In the genomic region with DNA sequence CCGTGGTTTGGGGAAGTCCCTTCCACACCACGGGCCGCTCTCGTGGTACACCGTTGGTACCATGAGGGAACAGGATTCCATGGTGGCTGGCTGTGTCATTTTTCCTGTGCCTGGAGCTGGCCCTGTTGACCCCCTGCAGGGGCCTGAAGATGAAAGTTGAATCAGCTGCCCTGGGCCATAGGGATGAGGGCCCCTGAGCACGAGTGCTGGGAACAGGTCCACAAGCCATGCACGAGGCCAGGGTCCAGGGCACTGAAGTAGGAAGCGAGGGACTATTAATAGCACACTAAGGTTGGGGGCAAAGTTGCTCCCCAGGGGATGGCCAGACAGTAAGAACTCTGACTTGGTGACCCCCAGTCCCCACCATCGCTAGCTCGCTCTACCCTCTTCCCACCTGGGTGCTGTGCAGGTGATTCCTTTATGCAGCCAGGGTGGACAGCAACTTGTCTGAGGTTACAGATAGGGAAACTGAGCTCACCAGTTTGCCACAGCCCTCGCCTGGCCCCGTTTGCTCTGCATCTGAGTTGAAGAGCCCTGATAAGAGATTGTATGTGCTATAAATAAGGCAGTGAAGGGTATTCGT, we compare ENCODE assay signal across 1 cellular context.
TF ChIP-seq lines count a peak whose summit lies in the region.

No MANE protein-coding gene starts in this region.

TF ChIP-seq in HepG2, 621 proteins besides CTCF, POLR2A, EP300 and RAD21 (continued from another document and continues in another):
- TF ChIP-seq, protein P1, sequence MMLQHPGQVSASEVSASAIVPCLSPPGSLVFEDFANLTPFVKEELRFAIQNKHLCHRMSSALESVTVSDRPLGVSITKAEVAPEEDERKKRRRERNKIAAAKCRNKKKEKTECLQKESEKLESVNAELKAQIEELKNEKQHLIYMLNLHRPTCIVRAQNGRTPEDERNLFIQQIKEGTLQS (CRISPR knock-in tag; IDR thresholded peaks at IDR 0.05) = no peak
- TF ChIP-seq, protein P2, sequence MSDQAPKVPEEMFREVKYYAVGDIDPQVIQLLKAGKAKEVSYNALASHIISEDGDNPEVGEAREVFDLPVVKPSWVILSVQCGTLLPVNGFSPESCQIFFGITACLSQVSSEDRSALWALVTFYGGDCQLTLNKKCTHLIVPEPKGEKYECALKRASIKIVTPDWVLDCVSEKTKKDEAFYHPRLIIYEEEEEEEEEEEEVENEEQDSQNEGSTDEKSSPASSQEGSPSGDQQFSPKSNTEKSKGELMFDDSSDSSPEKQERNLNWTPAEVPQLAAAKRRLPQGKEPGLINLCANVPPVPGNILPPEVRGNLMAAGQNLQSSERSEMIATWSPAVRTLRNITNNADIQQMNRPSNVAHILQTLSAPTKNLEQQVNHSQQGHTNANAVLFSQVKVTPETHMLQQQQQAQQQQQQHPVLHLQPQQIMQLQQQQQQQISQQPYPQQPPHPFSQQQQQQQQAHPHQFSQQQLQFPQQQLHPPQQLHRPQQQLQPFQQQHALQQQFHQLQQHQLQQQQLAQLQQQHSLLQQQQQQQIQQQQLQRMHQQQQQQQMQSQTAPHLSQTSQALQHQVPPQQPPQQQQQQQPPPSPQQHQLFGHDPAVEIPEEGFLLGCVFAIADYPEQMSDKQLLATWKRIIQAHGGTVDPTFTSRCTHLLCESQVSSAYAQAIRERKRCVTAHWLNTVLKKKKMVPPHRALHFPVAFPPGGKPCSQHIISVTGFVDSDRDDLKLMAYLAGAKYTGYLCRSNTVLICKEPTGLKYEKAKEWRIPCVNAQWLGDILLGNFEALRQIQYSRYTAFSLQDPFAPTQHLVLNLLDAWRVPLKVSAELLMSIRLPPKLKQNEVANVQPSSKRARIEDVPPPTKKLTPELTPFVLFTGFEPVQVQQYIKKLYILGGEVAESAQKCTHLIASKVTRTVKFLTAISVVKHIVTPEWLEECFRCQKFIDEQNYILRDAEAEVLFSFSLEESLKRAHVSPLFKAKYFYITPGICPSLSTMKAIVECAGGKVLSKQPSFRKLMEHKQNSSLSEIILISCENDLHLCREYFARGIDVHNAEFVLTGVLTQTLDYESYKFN (CRISPR knock-in tag; conservative IDR thresholded peaks at IDR 0.05) = no peak; the same call in 1 of the 2 replicates
- TF ChIP-seq HNRNPLL (IDR thresholded peaks at IDR 0.05; ENCODE audit: low read depth, low read length, poor library complexity, severe bottlenecking) = no peak
- TF ChIP-seq, protein P3, sequence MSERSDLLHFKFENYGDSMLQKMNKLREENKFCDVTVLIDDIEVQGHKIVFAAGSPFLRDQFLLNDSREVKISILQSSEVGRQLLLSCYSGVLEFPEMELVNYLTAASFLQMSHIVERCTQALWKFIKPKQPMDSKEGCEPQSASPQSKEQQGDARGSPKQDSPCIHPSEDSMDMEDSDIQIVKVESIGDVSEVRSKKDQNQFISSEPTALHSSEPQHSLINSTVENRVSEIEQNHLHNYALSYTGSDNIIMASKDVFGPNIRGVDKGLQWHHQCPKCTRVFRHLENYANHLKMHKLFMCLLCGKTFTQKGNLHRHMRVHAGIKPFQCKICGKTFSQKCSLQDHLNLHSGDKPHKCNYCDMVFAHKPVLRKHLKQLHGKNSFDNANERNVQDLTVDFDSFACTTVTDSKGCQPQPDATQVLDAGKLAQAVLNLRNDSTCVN (CRISPR knock-in tag; IDR thresholded peaks at IDR 0.05; ENCODE audit: borderline replicate concordance) = 0 out of 2 replicates have a peak, but pooled peaks have one; percentile 4
- TF ChIP-seq, protein P4, sequence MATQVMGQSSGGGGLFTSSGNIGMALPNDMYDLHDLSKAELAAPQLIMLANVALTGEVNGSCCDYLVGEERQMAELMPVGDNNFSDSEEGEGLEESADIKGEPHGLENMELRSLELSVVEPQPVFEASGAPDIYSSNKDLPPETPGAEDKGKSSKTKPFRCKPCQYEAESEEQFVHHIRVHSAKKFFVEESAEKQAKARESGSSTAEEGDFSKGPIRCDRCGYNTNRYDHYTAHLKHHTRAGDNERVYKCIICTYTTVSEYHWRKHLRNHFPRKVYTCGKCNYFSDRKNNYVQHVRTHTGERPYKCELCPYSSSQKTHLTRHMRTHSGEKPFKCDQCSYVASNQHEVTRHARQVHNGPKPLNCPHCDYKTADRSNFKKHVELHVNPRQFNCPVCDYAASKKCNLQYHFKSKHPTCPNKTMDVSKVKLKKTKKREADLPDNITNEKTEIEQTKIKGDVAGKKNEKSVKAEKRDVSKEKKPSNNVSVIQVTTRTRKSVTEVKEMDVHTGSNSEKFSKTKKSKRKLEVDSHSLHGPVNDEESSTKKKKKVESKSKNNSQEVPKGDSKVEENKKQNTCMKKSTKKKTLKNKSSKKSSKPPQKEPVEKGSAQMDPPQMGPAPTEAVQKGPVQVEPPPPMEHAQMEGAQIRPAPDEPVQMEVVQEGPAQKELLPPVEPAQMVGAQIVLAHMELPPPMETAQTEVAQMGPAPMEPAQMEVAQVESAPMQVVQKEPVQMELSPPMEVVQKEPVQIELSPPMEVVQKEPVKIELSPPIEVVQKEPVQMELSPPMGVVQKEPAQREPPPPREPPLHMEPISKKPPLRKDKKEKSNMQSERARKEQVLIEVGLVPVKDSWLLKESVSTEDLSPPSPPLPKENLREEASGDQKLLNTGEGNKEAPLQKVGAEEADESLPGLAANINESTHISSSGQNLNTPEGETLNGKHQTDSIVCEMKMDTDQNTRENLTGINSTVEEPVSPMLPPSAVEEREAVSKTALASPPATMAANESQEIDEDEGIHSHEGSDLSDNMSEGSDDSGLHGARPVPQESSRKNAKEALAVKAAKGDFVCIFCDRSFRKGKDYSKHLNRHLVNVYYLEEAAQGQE (IDR thresholded peaks at IDR 0.05; ENCODE audit: borderline replicate concordance in 1 of 2, low read depth in 1 of 2, low read length in 2 of 2) = no peak
- TF ChIP-seq, protein P5, sequence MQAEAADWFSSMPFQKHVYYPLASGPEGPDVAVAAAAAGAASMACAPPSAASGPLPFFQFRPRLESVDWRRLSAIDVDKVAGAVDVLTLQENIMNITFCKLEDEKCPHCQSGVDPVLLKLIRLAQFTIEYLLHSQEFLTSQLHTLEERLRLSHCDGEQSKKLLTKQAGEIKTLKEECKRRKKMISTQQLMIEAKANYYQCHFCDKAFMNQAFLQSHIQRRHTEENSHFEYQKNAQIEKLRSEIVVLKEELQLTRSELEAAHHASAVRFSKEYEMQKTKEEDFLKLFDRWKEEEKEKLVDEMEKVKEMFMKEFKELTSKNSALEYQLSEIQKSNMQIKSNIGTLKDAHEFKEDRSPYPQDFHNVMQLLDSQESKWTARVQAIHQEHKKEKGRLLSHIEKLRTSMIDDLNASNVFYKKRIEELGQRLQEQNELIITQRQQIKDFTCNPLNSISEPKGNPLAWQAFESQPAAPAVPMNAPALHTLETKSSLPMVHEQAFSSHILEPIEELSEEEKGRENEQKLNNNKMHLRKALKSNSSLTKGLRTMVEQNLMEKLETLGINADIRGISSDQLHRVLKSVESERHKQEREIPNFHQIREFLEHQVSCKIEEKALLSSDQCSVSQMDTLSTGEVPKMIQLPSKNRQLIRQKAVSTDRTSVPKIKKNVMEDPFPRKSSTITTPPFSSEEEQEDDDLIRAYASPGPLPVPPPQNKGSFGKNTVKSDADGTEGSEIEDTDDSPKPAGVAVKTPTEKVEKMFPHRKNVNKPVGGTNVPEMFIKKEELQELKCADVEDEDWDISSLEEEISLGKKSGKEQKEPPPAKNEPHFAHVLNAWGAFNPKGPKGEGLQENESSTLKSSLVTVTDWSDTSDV (CRISPR knock-in tag; IDR thresholded peaks at IDR 0.05) = peak; percentile 79; the same call in 1 of the 2 replicates
- TF ChIP-seq SP4 (CRISPR knock-in tag; IDR thresholded peaks at IDR 0.05) = 0 out of 2 replicates have a peak, but pooled peaks have one; percentile 57
- TF ChIP-seq, protein P6, sequence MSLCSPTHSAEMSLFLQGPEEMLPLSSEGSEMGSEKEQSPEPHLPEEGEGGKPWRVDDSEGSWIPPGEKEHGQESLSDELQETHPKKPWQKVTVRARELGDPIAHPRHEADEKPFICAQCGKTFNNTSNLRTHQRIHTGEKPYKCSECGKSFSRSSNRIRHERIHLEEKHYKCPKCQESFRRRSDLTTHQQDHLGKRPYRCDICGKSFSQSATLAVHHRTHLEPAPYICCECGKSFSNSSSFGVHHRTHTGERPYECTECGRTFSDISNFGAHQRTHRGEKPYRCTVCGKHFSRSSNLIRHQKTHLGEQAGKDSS (CRISPR knock-in tag; IDR thresholded peaks at IDR 0.05; ENCODE audit: borderline replicate concordance, low read depth) = no peak
- TF ChIP-seq TCF7 (IDR thresholded peaks at IDR 0.05; ENCODE audit: low read depth) = peak; percentile 23; the same call in 1 of the 2 replicates
- TF ChIP-seq, protein P7, sequence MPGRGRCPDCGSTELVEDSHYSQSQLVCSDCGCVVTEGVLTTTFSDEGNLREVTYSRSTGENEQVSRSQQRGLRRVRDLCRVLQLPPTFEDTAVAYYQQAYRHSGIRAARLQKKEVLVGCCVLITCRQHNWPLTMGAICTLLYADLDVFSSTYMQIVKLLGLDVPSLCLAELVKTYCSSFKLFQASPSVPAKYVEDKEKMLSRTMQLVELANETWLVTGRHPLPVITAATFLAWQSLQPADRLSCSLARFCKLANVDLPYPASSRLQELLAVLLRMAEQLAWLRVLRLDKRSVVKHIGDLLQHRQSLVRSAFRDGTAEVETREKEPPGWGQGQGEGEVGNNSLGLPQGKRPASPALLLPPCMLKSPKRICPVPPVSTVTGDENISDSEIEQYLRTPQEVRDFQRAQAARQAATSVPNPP (CRISPR knock-in tag; IDR thresholded peaks at IDR 0.05) = no peak
- TF ChIP-seq ZNF607 (CRISPR knock-in tag; IDR thresholded peaks at IDR 0.05; ENCODE audit: borderline replicate concordance) = no peak
- TF ChIP-seq CBX5 (CRISPR knock-in tag; IDR thresholded peaks at IDR 0.05; ENCODE audit: borderline replicate concordance) = no peak
- TF ChIP-seq MEIS1 (CRISPR knock-in tag; IDR thresholded peaks at IDR 0.05; ENCODE audit: borderline replicate concordance) = no peak
- peak; percentile 39; the same call in 1 of the 2 replicates for TF ChIP-seq ZNF768 (CRISPR knock-in tag; IDR thresholded peaks at IDR 0.05)
- TF ChIP-seq HDAC6 (IDR thresholded peaks at IDR 0.05; ENCODE audit: low read depth, low read length) = no peak
- TF ChIP-seq RARA (CRISPR knock-in tag; IDR thresholded peaks at IDR 0.05) = 0 out of 2 replicates have a peak, but pooled peaks have one; percentile 30
- TF ChIP-seq, protein P8, sequence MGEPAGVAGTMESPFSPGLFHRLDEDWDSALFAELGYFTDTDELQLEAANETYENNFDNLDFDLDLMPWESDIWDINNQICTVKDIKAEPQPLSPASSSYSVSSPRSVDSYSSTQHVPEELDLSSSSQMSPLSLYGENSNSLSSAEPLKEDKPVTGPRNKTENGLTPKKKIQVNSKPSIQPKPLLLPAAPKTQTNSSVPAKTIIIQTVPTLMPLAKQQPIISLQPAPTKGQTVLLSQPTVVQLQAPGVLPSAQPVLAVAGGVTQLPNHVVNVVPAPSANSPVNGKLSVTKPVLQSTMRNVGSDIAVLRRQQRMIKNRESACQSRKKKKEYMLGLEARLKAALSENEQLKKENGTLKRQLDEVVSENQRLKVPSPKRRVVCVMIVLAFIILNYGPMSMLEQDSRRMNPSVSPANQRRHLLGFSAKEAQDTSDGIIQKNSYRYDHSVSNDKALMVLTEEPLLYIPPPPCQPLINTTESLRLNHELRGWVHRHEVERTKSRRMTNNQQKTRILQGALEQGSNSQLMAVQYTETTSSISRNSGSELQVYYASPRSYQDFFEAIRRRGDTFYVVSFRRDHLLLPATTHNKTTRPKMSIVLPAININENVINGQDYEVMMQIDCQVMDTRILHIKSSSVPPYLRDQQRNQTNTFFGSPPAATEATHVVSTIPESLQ (CRISPR knock-in tag; conservative IDR thresholded peaks at IDR 0.05) = no peak
- TF ChIP-seq, protein P9, sequence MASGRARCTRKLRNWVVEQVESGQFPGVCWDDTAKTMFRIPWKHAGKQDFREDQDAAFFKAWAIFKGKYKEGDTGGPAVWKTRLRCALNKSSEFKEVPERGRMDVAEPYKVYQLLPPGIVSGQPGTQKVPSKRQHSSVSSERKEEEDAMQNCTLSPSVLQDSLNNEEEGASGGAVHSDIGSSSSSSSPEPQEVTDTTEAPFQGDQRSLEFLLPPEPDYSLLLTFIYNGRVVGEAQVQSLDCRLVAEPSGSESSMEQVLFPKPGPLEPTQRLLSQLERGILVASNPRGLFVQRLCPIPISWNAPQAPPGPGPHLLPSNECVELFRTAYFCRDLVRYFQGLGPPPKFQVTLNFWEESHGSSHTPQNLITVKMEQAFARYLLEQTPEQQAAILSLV (CRISPR knock-in tag; IDR thresholded peaks at IDR 0.05; ENCODE audit: borderline replicate concordance) = no peak
- TF ChIP-seq CHCHD3 (CRISPR knock-in tag; IDR thresholded peaks at IDR 0.05) = no peak
- TF ChIP-seq ZNF567 (CRISPR knock-in tag; IDR thresholded peaks at IDR 0.05; ENCODE audit: borderline replicate concordance) = no peak
- TF ChIP-seq ELF3 (CRISPR knock-in tag; IDR thresholded peaks at IDR 0.05) = no peak
- TF ChIP-seq NCOR1 (IDR thresholded peaks at IDR 0.05; ENCODE audit: borderline replicate concordance, low read length) = 0 out of 2 replicates have a peak, but pooled peaks have one; percentile 0
- no peak for TF ChIP-seq ZKSCAN5 (CRISPR knock-in tag; IDR thresholded peaks at IDR 0.05)
- no peak for TF ChIP-seq SIN3B (IDR thresholded peaks at IDR 0.05; ENCODE audit: low read length)
- TF ChIP-seq, protein P10, sequence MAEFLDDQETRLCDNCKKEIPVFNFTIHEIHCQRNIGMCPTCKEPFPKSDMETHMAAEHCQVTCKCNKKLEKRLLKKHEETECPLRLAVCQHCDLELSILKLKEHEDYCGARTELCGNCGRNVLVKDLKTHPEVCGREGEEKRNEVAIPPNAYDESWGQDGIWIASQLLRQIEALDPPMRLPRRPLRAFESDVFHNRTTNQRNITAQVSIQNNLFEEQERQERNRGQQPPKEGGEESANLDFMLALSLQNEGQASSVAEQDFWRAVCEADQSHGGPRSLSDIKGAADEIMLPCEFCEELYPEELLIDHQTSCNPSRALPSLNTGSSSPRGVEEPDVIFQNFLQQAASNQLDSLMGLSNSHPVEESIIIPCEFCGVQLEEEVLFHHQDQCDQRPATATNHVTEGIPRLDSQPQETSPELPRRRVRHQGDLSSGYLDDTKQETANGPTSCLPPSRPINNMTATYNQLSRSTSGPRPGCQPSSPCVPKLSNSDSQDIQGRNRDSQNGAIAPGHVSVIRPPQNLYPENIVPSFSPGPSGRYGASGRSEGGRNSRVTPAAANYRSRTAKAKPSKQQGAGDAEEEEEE (CRISPR knock-in tag; IDR thresholded peaks at IDR 0.05; ENCODE audit: borderline replicate concordance) = no peak
- no peak for TF ChIP-seq NFRKB (IDR thresholded peaks at IDR 0.05)
- no peak for TF ChIP-seq JUND (CRISPR knock-in tag; IDR thresholded peaks at IDR 0.05)
- no peak for TF ChIP-seq KDM1A (CRISPR knock-in tag; IDR thresholded peaks at IDR 0.05)
- TF ChIP-seq ZNF616 (CRISPR knock-in tag; IDR thresholded peaks at IDR 0.05; ENCODE audit: low read depth) = no peak
- TF ChIP-seq PAF1 (CRISPR knock-in tag; IDR thresholded peaks at IDR 0.05) = no peak
- peak; percentile 69; the same call in 1 of the 2 replicates for TF ChIP-seq ZNF737 (CRISPR knock-in tag; IDR thresholded peaks at IDR 0.05; ENCODE audit: borderline replicate concordance)
- TF ChIP-seq ARNT2 (CRISPR knock-in tag; IDR thresholded peaks at IDR 0.05; ENCODE audit: low read depth) = peak; percentile 33; the same call in 1 of the 2 replicates
- TF ChIP-seq HNF4A (CRISPR knock-in tag; IDR thresholded peaks at IDR 0.05) = no peak
- TF ChIP-seq SOX13 (IDR thresholded peaks at IDR 0.05) = no peak
- no peak for TF ChIP-seq SOX13 (CRISPR knock-in tag; conservative IDR thresholded peaks at IDR 0.05 in 1 of 2, IDR thresholded peaks at IDR 0.05 in 1 of 2)
- TF ChIP-seq FOXA1 (IDR thresholded peaks at IDR 0.05) = no peak
- TF ChIP-seq FOXA1 (CRISPR knock-in tag; IDR thresholded peaks at IDR 0.05) = no peak
- no peak for TF ChIP-seq RBFOX2 (IDR thresholded peaks at IDR 0.05; ENCODE audit: low read depth, low read length)
- TF ChIP-seq ZNF232 (CRISPR knock-in tag; IDR thresholded peaks at IDR 0.05; ENCODE audit: borderline replicate concordance) = 0 out of 2 replicates have a peak, but pooled peaks have one; percentile 22
- TF ChIP-seq SNAPC2 (CRISPR knock-in tag; IDR thresholded peaks at IDR 0.05) = no peak
